9 cellular contexts compared by ENCODE assay signal in genomic region chr11:65892661-65893317, GRCh38. TPM values are rescaled to one million over a fixed set of nuclear protein-coding genes. Genes with fewer than 3 reads are reported as not detected.
DNase-seq lines count a peak whose midpoint lies in the region; ATAC-seq and TF ChIP-seq lines count a peak whose summit lies in the region.
"Had no signal": no experiment of that assay in that cellular context is flagged by ENCODE, and none has a peak within 500 bp of the region (broad histone marks: within the 10 kb centered on the region; RNA-seq: fewer than 3 reads in every experiment).

No MANE protein-coding gene starts in this region.

- H3K27me3 ChIP-seq in left lung = no peaks in the 10 kb centered on the region

- H3K4me1 ChIP-seq in left lung = peaks cover 15 to 89% of the 10 kb centered on the region in 2 donors

- H3K9me3 ChIP-seq in left lung = no peaks in the 10 kb centered on the region

- H3K36me3 ChIP-seq in left lung = peaks cover 0 to 30% of the 10 kb centered on the region in 2 donors

- peak overlapping the region in 1 of 2 donors; percentile 70 for H3K4me3 ChIP-seq in left lung

- DNase-seq in activated naive CD4-positive, alpha-beta T cell treated with anti-CD3 and anti-CD28 coated beads for 36 hours = no peak
- DNase-seq in activated naive CD4-positive, alpha-beta T cell (lab: John Stamatoyannopoulos, UW) = no peak
- no peak for DNase-seq in activated T-helper 1 cell treated with anti-CD3 and anti-CD28 coated beads, Interleukin-12 subunit alpha, Interleukin-12 subunit beta, Interleukin-2, Interleukin-4 antibody, amounts not matched to agents 30 ng/mL and 10 ng/mL and 1 ng/mL, durations not matched to agents 14 hours and 24 hours and 36 hours (ENCODE audit: low spot score)
- DNase-seq in left lung = peak in 1 of 2 donors; percentile 43
- DNase-seq in type B pancreatic cell (ENCODE audit: extremely low spot score, unreplicated experiment) = no peak

- intact Hi-C loops in activated naive CD4-positive, alpha-beta T cell treated with anti-CD3 and anti-CD28 coated beads for 36 hours (cut with micrococcal nuclease) = loop anchor here (5.0 to 10.0 kb wide), 3 partner anchors 160 to 242 kb away; partner anchors contain the start of genes PACS1 and SF3B2
- intact Hi-C loops in activated T-helper 1 cell treated with anti-CD3 and anti-CD28 coated beads, Interleukin-12 subunit alpha, Interleukin-12 subunit beta, Interleukin-2, Interleukin-4 antibody, amounts not matched to agents 30 ng/mL and 10 ng/mL and 1 ng/mL, durations not matched to agents 14 hours and 24 hours and 36 hours (cut with micrococcal nuclease) = loop anchor here (5.0 kb wide), 2 partner anchors 160 to 375 kb away; partner anchors contain the start of genes RAB1B and SF3B2
- intact Hi-C loops in left lung (cut with DNase I) = no loop called here

- H3K36me3 Mint-ChIP-seq in activated naive CD4-positive, alpha-beta T cell treated with anti-CD3 and anti-CD28 coated beads for 36 hours (ENCODE audit: low read depth) = peaks cover 33% of the 10 kb centered on the region
- peaks cover 36% of the 10 kb centered on the region for H3K36me3 Mint-ChIP-seq in activated T-helper 1 cell treated with anti-CD3 and anti-CD28 coated beads, Interleukin-12 subunit alpha, Interleukin-12 subunit beta, Interleukin-2, Interleukin-4 antibody, amounts not matched to agents 30 ng/mL and 10 ng/mL and 1 ng/mL, durations not matched to agents 14 hours and 24 hours and 36 hours (ENCODE audit: low read depth)
- H3K36me3 Mint-ChIP-seq in type B pancreatic cell = no peaks in the 10 kb centered on the region

- ATAC-seq in left lung (no peak), HG02870 (IDR thresholded peaks at IDR 0.05; ENCODE audit: unreplicated experiment) (no peak), GM21737 (IDR thresholded peaks at IDR 0.05; ENCODE audit: unreplicated experiment) (no peak)
- ATAC-seq in activated CD4-positive, CD25-positive, alpha-beta regulatory T cell treated with anti-CD3 and anti-CD28 coated beads, Interleukin-2, amount 50 U/mL, for 24 hours = no peak

- peak overlapping the region; percentile 79 for H3K4me3 Mint-ChIP-seq in activated naive CD4-positive, alpha-beta T cell treated with anti-CD3 and anti-CD28 coated beads for 36 hours
- H3K4me3 Mint-ChIP-seq in activated T-helper 1 cell treated with anti-CD3 and anti-CD28 coated beads, Interleukin-12 subunit alpha, Interleukin-12 subunit beta, Interleukin-2, Interleukin-4 antibody, amounts not matched to agents 30 ng/mL and 10 ng/mL and 1 ng/mL, durations not matched to agents 14 hours and 24 hours and 36 hours = peak overlapping the region; percentile 85
- peak overlapping the region; percentile 77 for H3K4me3 Mint-ChIP-seq in type B pancreatic cell

- H3K27ac ChIP-seq in left lung = peak overlapping the region; percentile 95 to 97

- peaks cover 73% of the 10 kb centered on the region for H3K4me1 Mint-ChIP-seq in activated naive CD4-positive, alpha-beta T cell treated with anti-CD3 and anti-CD28 coated beads for 36 hours (ENCODE audit: low read depth)
- peaks cover 63% of the 10 kb centered on the region for H3K4me1 Mint-ChIP-seq in activated T-helper 1 cell treated with anti-CD3 and anti-CD28 coated beads, Interleukin-12 subunit alpha, Interleukin-12 subunit beta, Interleukin-2, Interleukin-4 antibody, amounts not matched to agents 30 ng/mL and 10 ng/mL and 1 ng/mL, durations not matched to agents 14 hours and 24 hours and 36 hours (ENCODE audit: low read depth)
- peaks cover 25% of the 10 kb centered on the region for H3K4me1 Mint-ChIP-seq in type B pancreatic cell (ENCODE audit: unreplicated experiment)

- H3K27me3 Mint-ChIP-seq in activated naive CD4-positive, alpha-beta T cell treated with anti-CD3 and anti-CD28 coated beads for 36 hours (ENCODE audit: low read depth) = no peaks in the 10 kb centered on the region
- no peaks in the 10 kb centered on the region for H3K27me3 Mint-ChIP-seq in activated T-helper 1 cell treated with anti-CD3 and anti-CD28 coated beads, Interleukin-12 subunit alpha, Interleukin-12 subunit beta, Interleukin-2, Interleukin-4 antibody, amounts not matched to agents 30 ng/mL and 10 ng/mL and 1 ng/mL, durations not matched to agents 14 hours and 24 hours and 36 hours (ENCODE audit: insufficient read depth)
- peaks cover 45% of the 10 kb centered on the region for H3K27me3 Mint-ChIP-seq in type B pancreatic cell

- no peak for TF ChIP-seq CTCF in left lung (IDR thresholded peaks at IDR 0.05)
- TF ChIP-seq CTCF in type B pancreatic cell (conservative IDR thresholded peaks at IDR 0.05) = no peak

- CTCF ChIA-PET in activated naive CD4-positive, alpha-beta T cell treated with anti-CD3 and anti-CD28 coated beads for 36 hours (lab: Charles Lee) = interaction anchor here (0.7 to 14.7 kb wide), 9 partner anchors 8 to 187 kb away, joined by 3 to 178 read pairs (median 4); partner anchors contain the start of genes CFL1, FOSL1 and MUS81

- peak overlapping the region; percentile 83 for H3K27ac Mint-ChIP-seq in activated naive CD4-positive, alpha-beta T cell treated with anti-CD3 and anti-CD28 coated beads for 36 hours
- peak overlapping the region; percentile 86 for H3K27ac Mint-ChIP-seq in activated T-helper 1 cell treated with anti-CD3 and anti-CD28 coated beads, Interleukin-12 subunit alpha, Interleukin-12 subunit beta, Interleukin-2, Interleukin-4 antibody, amounts not matched to agents 30 ng/mL and 10 ng/mL and 1 ng/mL, durations not matched to agents 14 hours and 24 hours and 36 hours
- peak overlapping the region; percentile 64 for H3K27ac Mint-ChIP-seq in type B pancreatic cell

- no peaks in the 10 kb centered on the region for H3K9me3 Mint-ChIP-seq in activated naive CD4-positive, alpha-beta T cell treated with anti-CD3 and anti-CD28 coated beads for 36 hours
- no peaks in the 10 kb centered on the region for H3K9me3 Mint-ChIP-seq in activated T-helper 1 cell treated with anti-CD3 and anti-CD28 coated beads, Interleukin-12 subunit alpha, Interleukin-12 subunit beta, Interleukin-2, Interleukin-4 antibody, amounts not matched to agents 30 ng/mL and 10 ng/mL and 1 ng/mL, durations not matched to agents 14 hours and 24 hours and 36 hours
- no peaks in the 10 kb centered on the region for H3K9me3 Mint-ChIP-seq in type B pancreatic cell

RNA-seq across cellular contexts. Expression of gene CCDC85B, which starts 2.3 kb away (rescaled TPM):
- 10 to 100 TPM; 27.6 to 29.0 TPM for total RNA-seq in activated naive CD4-positive, alpha-beta T cell treated with anti-CD3 and anti-CD28 coated beads for 36 hours
- total RNA-seq in activated T-helper 1 cell treated with anti-CD3 and anti-CD28 coated beads, Interleukin-12 subunit alpha, Interleukin-12 subunit beta, Interleukin-2, Interleukin-4 antibody, amounts not matched to agents 30 ng/mL and 10 ng/mL and 1 ng/mL, durations not matched to agents 14 hours and 24 hours and 36 hours = 66.7 and 70.8 TPM in 2 replicates
- total RNA-seq in left lung (10 to 100 TPM; 23.3 to 32.0 TPM), type B pancreatic cell (ENCODE audit: low replicate concordance) (8.2 and 14.3 TPM in 2 replicates)

RNA-seq across cellular contexts. Expression of gene FIBP, which starts 4.5 kb away (rescaled TPM):
- 10 to 100 TPM; 83.1 to 86.6 TPM for total RNA-seq in activated naive CD4-positive, alpha-beta T cell treated with anti-CD3 and anti-CD28 coated beads for 36 hours
- 86.8 and 93.2 TPM in 2 replicates for total RNA-seq in activated T-helper 1 cell treated with anti-CD3 and anti-CD28 coated beads, Interleukin-12 subunit alpha, Interleukin-12 subunit beta, Interleukin-2, Interleukin-4 antibody, amounts not matched to agents 30 ng/mL and 10 ng/mL and 1 ng/mL, durations not matched to agents 14 hours and 24 hours and 36 hours
- total RNA-seq in left lung = 10 to 100 TPM; 56.5 to 69.6 TPM
- 50.9 and 74.7 TPM in 2 replicates for total RNA-seq in type B pancreatic cell (ENCODE audit: low replicate concordance)

RNA-seq across cellular contexts. Expression of gene FOSL1, which starts 7.4 kb away (rescaled TPM):
- total RNA-seq in activated naive CD4-positive, alpha-beta T cell treated with anti-CD3 and anti-CD28 coated beads for 36 hours = 1 to 10 TPM; 8.2 TPM
- total RNA-seq in activated T-helper 1 cell treated with anti-CD3 and anti-CD28 coated beads, Interleukin-12 subunit alpha, Interleukin-12 subunit beta, Interleukin-2, Interleukin-4 antibody, amounts not matched to agents 30 ng/mL and 10 ng/mL and 1 ng/mL, durations not matched to agents 14 hours and 24 hours and 36 hours = 31.7 and 33.5 TPM in 2 replicates
- total RNA-seq in left lung (10 to 100 TPM in 1 of 2 donors, 1 to 10 TPM in 1; 3.4 to 16.3 TPM), type B pancreatic cell (ENCODE audit: low replicate concordance) (2.1 and 11.1 TPM in 2 replicates)

RNA-seq across cellular contexts. Expression of gene CTSW, which starts 13.2 kb away (rescaled TPM):
- under 1 TPM; 0.91 to 0.95 TPM for total RNA-seq in activated naive CD4-positive, alpha-beta T cell treated with anti-CD3 and anti-CD28 coated beads for 36 hours
- 5.7 and 7.4 TPM in 2 replicates for total RNA-seq in activated T-helper 1 cell treated with anti-CD3 and anti-CD28 coated beads, Interleukin-12 subunit alpha, Interleukin-12 subunit beta, Interleukin-2, Interleukin-4 antibody, amounts not matched to agents 30 ng/mL and 10 ng/mL and 1 ng/mL, durations not matched to agents 14 hours and 24 hours and 36 hours
- total RNA-seq in left lung (1 to 10 TPM; 5.8 to 9.1 TPM), type B pancreatic cell (ENCODE audit: low replicate concordance) (not detected in 2 replicates)
- total RNA-seq: renal cortical epithelial cell had no signal

RNA-seq across cellular contexts. Expression of gene EFEMP2, which starts 20.2 kb away (rescaled TPM):
- total RNA-seq in activated naive CD4-positive, alpha-beta T cell treated with anti-CD3 and anti-CD28 coated beads for 36 hours = 10 to 100 TPM; 10.1 to 11.5 TPM
- total RNA-seq in activated T-helper 1 cell treated with anti-CD3 and anti-CD28 coated beads, Interleukin-12 subunit alpha, Interleukin-12 subunit beta, Interleukin-2, Interleukin-4 antibody, amounts not matched to agents 30 ng/mL and 10 ng/mL and 1 ng/mL, durations not matched to agents 14 hours and 24 hours and 36 hours = 6.5 and 7.9 TPM in 2 replicates
- 100 to 1,000 TPM in 1 of 2 donors, 10 to 100 TPM in 1; 67.6 to 113 TPM for total RNA-seq in left lung
- 5.5 and 24.5 TPM in 2 replicates for total RNA-seq in type B pancreatic cell (ENCODE audit: low replicate concordance)

Comparison
In these comparisons a context has a peak if more than half of its experiments do, and no peak if none do; other contexts are left out.
1. intact Hi-C loops: an anchor here in activated naive CD4-positive, alpha-beta T cell treated with anti-CD3 and anti-CD28 coated beads for 36 hours (5.0 to 10.0 kb wide) and activated T-helper 1 cell treated with anti-CD3 and anti-CD28 coated beads, Interleukin-12 subunit alpha, Interleukin-12 subunit beta, Interleukin-2, Interleukin-4 antibody, amounts not matched to agents 30 ng/mL and 10 ng/mL and 1 ng/mL, durations not matched to agents 14 hours and 24 hours and 36 hours (5.0 kb wide); none called in left lung.